17 cellular contexts compared by ENCODE assay signal in the genomic region with DNA sequence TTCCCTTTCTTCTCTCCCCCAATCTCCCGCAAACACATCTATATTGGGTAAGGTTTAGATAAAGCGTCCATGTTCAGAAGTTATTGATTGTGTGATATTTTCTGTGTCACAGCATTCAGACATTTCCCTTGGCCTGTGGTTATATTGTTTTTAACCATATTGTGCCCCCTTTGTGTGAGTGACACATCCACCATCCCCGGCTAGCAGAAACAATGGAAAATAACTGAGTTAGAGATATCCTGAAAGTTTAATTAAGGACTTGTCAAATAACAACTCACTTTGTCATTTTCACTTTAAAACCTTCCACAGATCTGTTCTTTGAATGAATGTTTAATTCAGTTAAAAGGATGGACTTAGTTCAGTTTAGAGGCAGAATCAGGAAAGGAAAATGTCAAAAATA.
A peak's percentile ranks its signal among the peaks of the same experiment; 100 is the strongest.
DNase-seq lines count a peak whose midpoint lies in the region; ATAC-seq and TF ChIP-seq lines count a peak whose summit lies in the region.
"Had no signal": no experiment of that assay in that cellular context is flagged by ENCODE, and none has a peak within 500 bp of the region (broad histone marks: within the 10 kb centered on the region; RNA-seq: fewer than 3 reads in every experiment).

No MANE protein-coding gene starts in this region.

- H3F3A ChIP-seq in OCI-LY1 (ENCODE audit: insufficient read depth, low read length): no peaks in the 10 kb centered on the region

- peak overlapping the region in 1 of 7 donors; percentile 6 for H3K27ac Mint-ChIP-seq in CD4-positive, alpha-beta memory T cell
- H3K27ac Mint-ChIP-seq: CD4-positive, CD25-positive, alpha-beta regulatory T cell; GM23338; IgD-negative memory B cell had no signal

- no peak overlapping the region for H3K4me2 ChIP-seq in OCI-LY1 (ENCODE audit: low read length)
- H3K4me2 ChIP-seq: GM23338 had no signal

- intact Hi-C loops in CD4-positive, alpha-beta memory T cell (cut with micrococcal nuclease): no loop called here

- POLR2A ChIA-PET in CD4-positive, alpha-beta memory T cell (lab: Charles Lee; ENCODE audit: partially characterized antibody): no interaction called here

- H3K9me3 Mint-ChIP-seq in CD4-positive, alpha-beta memory T cell: peaks cover 0 to 4% (median 0%) of the 10 kb centered on the region in 8 donors
- H3K9me3 Mint-ChIP-seq: GM23338, IgD-negative memory B cell had no signal

- H3K27me3 Mint-ChIP-seq in CD4-positive, alpha-beta memory T cell: no peaks in the 10 kb centered on the region
- H3K27me3 Mint-ChIP-seq: CD4-positive, CD25-positive, alpha-beta regulatory T cell; IgD-negative memory B cell had no signal

- H3K4me3 ChIP-seq in OCI-LY1 (ENCODE audit: low read depth, low read length, poor library complexity, severe bottlenecking): no peak overlapping the region
- H3K4me3 ChIP-seq in CD4-positive, alpha-beta memory T cell (ENCODE audit: low read length in 2 of 2): no peak overlapping the region
- H3K4me3 ChIP-seq: GM23338 had no signal

- in situ Hi-C loops in G401 (cut with HindIII; ENCODE audit: low sequenced_read_pairs): no loop called here

- no peaks in the 10 kb centered on the region for H3K9me3 ChIP-seq in OCI-LY1 (ENCODE audit: low read length)
- H3K9me3 ChIP-seq in CD4-positive, alpha-beta memory T cell (ENCODE audit: control insufficient read depth in 1 of 2, low read length in 2 of 2): no peaks in the 10 kb centered on the region
- H3K9me3 ChIP-seq: BE2C, Caco-2 had no signal

- 0 out of 2 replicates have a peak overlapping the region, but pooled peaks have one; percentile 22 for H2AFZ ChIP-seq in OCI-LY1 (ENCODE audit: low read length)
- H2AFZ ChIP-seq: GM23338 had no signal

- no peak overlapping the region for H3K4me3 Mint-ChIP-seq in CD4-positive, alpha-beta memory T cell
- H3K4me3 Mint-ChIP-seq: CD4-positive, CD25-positive, alpha-beta regulatory T cell; GM23338; IgD-negative memory B cell had no signal

- H3K27me3 ChIP-seq in OCI-LY1 (ENCODE audit: insufficient read depth, low read length): no peaks in the 10 kb centered on the region
- no peaks in the 10 kb centered on the region for H3K27me3 ChIP-seq in CD4-positive, alpha-beta memory T cell (ENCODE audit: insufficient read depth, low read length)
- H3K27me3 ChIP-seq: BE2C had no signal

- TF ChIP-seq CTCF in OCI-LY1 (IDR thresholded peaks at IDR 0.05; ENCODE audit: low read length): no peak

- ATAC-seq in HG03342 (IDR thresholded peaks at IDR 0.05; ENCODE audit: unreplicated experiment) (no peak), HG03097 (IDR thresholded peaks at IDR 0.05; ENCODE audit: low FRiP score, unreplicated experiment) (no peak)
- ATAC-seq: GM23338 had no signal

- no peaks in the 10 kb centered on the region; the same call in 1 of the 2 replicates for H3K9me2 ChIP-seq in OCI-LY1 (ENCODE audit: low read depth, low read length)

- H3K27ac ChIP-seq in OCI-LY1 (ENCODE audit: low read depth, low read length, poor library complexity, severe bottlenecking): no peak overlapping the region
- no peak overlapping the region for H3K27ac ChIP-seq in CD4-positive, alpha-beta memory T cell (ENCODE audit: low read depth, low read length)

- H3K36me3 Mint-ChIP-seq in CD4-positive, alpha-beta memory T cell: no peaks in the 10 kb centered on the region
- H3K36me3 Mint-ChIP-seq: CD4-positive, CD25-positive, alpha-beta regulatory T cell; IgD-negative memory B cell had no signal

- no peaks in the 10 kb centered on the region for H3K36me3 ChIP-seq in OCI-LY1 (ENCODE audit: insufficient read depth, low read length)
- H3K36me3 ChIP-seq in CD4-positive, alpha-beta memory T cell (ENCODE audit: insufficient read depth, low read length): no peaks in the 10 kb centered on the region
- H3K36me3 ChIP-seq: BE2C had no signal

- no peaks in the 10 kb centered on the region for H4K20me1 ChIP-seq in OCI-LY1 (ENCODE audit: insufficient read depth, low read length)

- CTCF ChIA-PET in CD4-positive, alpha-beta memory T cell (lab: Charles Lee; ENCODE audit: partially characterized antibody): interaction anchor here (0.7 kb wide), 1 partner anchor 76 kb away, joined by 3 read pairs; no protein-coding TSS in a partner anchor

- DNase-seq in G401 (ENCODE audit: low spot score) (peak; percentile 64), cerebellar cortex (ENCODE audit: low spot score) (peak; percentile 53), inferior parietal cortex (ENCODE audit: extremely low spot score) (peak; percentile 37)
- DNase-seq in CD4-positive, alpha-beta memory T cell: no peak
- DNase-seq: ACHN; BE2C; Caco-2; CD4-positive, CD25-positive, alpha-beta regulatory T cell; DMS153; DMS79; GF-D8; HCEC 1CT had no signal

- no peak overlapping the region for H3K9ac ChIP-seq in OCI-LY1 (ENCODE audit: low read length)

- peaks cover 12% of the 10 kb centered on the region for H3K4me1 ChIP-seq in OCI-LY1 (ENCODE audit: insufficient read depth, low read length, severe bottlenecking)
- no peaks in the 10 kb centered on the region for H3K4me1 ChIP-seq in CD4-positive, alpha-beta memory T cell (ENCODE audit: insufficient read depth, low read length)
- H3K4me1 ChIP-seq: BE2C, Caco-2 had no signal

- H3K4me1 Mint-ChIP-seq in CD4-positive, alpha-beta memory T cell: no peaks in the 10 kb centered on the region
- H3K4me1 Mint-ChIP-seq: CD4-positive, CD25-positive, alpha-beta regulatory T cell; GM23338; IgD-negative memory B cell had no signal

- H3K79me2 ChIP-seq in OCI-LY1 (ENCODE audit: insufficient read depth, low read length): no peaks in the 10 kb centered on the region

Comparison
In these comparisons a context has a peak if more than half of its experiments do, and no peak if none do; other contexts are left out.
1. DNase-seq: peak in G401 (single experiment), cerebellar cortex (single experiment) and inferior parietal cortex (single experiment); none in CD4-positive, alpha-beta memory T cell (0 of 5).